In the genomic region with DNA sequence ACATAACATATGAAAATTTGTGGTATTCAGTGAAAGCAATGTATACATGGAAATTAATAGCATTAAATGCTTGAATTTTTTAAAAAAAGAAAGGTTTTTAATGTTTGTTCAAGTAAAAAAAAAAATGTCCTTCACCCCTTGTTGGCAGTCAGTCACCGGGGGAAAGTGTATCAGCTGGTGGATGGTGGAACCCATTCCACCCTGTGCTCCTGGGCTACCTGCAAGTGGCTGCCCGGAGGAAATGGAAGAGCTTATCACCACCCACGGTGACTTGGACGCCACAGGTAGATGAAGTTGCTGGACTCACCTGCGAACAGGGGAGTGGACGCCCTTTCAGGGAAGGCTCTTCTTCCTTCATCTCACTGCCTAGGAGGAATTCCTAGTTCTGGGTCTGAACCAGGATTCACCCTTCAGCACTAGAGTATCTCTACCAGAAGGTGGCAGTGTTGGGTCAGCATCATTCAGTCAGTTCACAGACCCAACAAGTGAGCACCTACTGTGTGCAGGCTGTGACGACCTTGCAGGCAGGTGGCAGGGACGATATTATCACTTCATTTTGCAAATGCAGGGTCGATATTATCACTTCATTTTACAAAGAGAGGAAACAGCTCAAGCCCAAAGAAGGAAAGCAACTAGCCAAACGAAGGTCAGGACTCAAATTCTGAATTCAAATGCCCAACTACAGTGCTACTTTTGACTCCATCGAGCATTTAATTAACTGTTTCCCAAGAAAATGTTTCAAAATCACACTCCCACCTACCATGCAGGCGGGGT, we compare ENCODE assay signal across 9 cellular contexts. TPM values are rescaled to one million over a fixed set of nuclear protein-coding genes. Genes with fewer than 3 reads are reported as not detected.
DNase-seq lines count a peak whose midpoint lies in the region; ATAC-seq and TF ChIP-seq lines count a peak whose summit lies in the region.
"Had no signal": no experiment of that assay in that cellular context is flagged by ENCODE, and none has a peak within 500 bp of the region (broad histone marks: within the 10 kb centered on the region; RNA-seq: fewer than 3 reads in every experiment).

No MANE protein-coding gene starts in this region.

- DNase-seq in activated naive CD8-positive, alpha-beta T cell treated with anti-CD3 and anti-CD28 coated beads, Interleukin-2, amount 10 ng/mL, durations not matched to agents 7 days and 5 days = peak; percentile 42
- DNase-seq in activated naive CD8-positive, alpha-beta T cell treated with anti-CD3 and anti-CD28 coated beads for 36 hours = no peak
- DNase-seq in NCI-H1092 (lab: John Stamatoyannopoulos, UW) = peak; percentile 39
- peak; percentile 51 for DNase-seq in mucosa of gallbladder (ENCODE audit: low spot score)

- peak; percentile 35 for ATAC-seq in activated naive CD8-positive, alpha-beta T cell treated with anti-CD3 and anti-CD28 coated beads, Interleukin-2, amount 10 ng/mL, durations not matched to agents 7 days and 5 days (ENCODE audit: low read depth)
- ATAC-seq in esophagus mucosa = peak; percentile 67
- no peak for ATAC-seq in HG03095 (IDR thresholded peaks at IDR 0.05; ENCODE audit: unreplicated experiment)
- ATAC-seq in HG02678 (IDR thresholded peaks at IDR 0.05; ENCODE audit: unreplicated experiment) = no peak

- H3K27ac Mint-ChIP-seq in activated naive CD8-positive, alpha-beta T cell treated with anti-CD3 and anti-CD28 coated beads, Interleukin-2, amount 10 ng/mL, durations not matched to agents 7 days and 5 days = no peak overlapping the region
- H3K27ac Mint-ChIP-seq in activated naive CD8-positive, alpha-beta T cell treated with anti-CD3 and anti-CD28 coated beads for 36 hours = no peak overlapping the region
- H3K27ac Mint-ChIP-seq: dendritic cell treated with granulocyte-macrophage colony-stimulating factor and Interleukin-4, amounts not matched to agents 40 ng/mL and 50 ng/mL, for 4 days had no signal

- H3K4me3 Mint-ChIP-seq in activated naive CD8-positive, alpha-beta T cell treated with anti-CD3 and anti-CD28 coated beads, Interleukin-2, amount 10 ng/mL, durations not matched to agents 7 days and 5 days = no peak overlapping the region
- no peak overlapping the region for H3K4me3 Mint-ChIP-seq in activated naive CD8-positive, alpha-beta T cell treated with anti-CD3 and anti-CD28 coated beads for 36 hours
- H3K4me3 Mint-ChIP-seq: dendritic cell treated with granulocyte-macrophage colony-stimulating factor and Interleukin-4, amounts not matched to agents 40 ng/mL and 50 ng/mL, for 4 days had no signal

- H3K9me3 Mint-ChIP-seq in activated naive CD8-positive, alpha-beta T cell treated with anti-CD3 and anti-CD28 coated beads, Interleukin-2, amount 10 ng/mL, durations not matched to agents 7 days and 5 days = no peaks in the 10 kb centered on the region
- H3K9me3 Mint-ChIP-seq in activated naive CD8-positive, alpha-beta T cell treated with anti-CD3 and anti-CD28 coated beads for 36 hours = no peaks in the 10 kb centered on the region
- H3K9me3 Mint-ChIP-seq: dendritic cell treated with granulocyte-macrophage colony-stimulating factor and Interleukin-4, amounts not matched to agents 40 ng/mL and 50 ng/mL, for 4 days had no signal

- peaks cover 13% of the 10 kb centered on the region for H3K4me1 Mint-ChIP-seq in activated naive CD8-positive, alpha-beta T cell treated with anti-CD3 and anti-CD28 coated beads, Interleukin-2, amount 10 ng/mL, durations not matched to agents 7 days and 5 days
- H3K4me1 Mint-ChIP-seq in activated naive CD8-positive, alpha-beta T cell treated with anti-CD3 and anti-CD28 coated beads for 36 hours = peaks cover 15% of the 10 kb centered on the region

- peaks cover 20% of the 10 kb centered on the region for H3K27me3 Mint-ChIP-seq in activated naive CD8-positive, alpha-beta T cell treated with anti-CD3 and anti-CD28 coated beads, Interleukin-2, amount 10 ng/mL, durations not matched to agents 7 days and 5 days
- H3K27me3 Mint-ChIP-seq in activated naive CD8-positive, alpha-beta T cell treated with anti-CD3 and anti-CD28 coated beads for 36 hours = peaks cover 19% of the 10 kb centered on the region

- H3K27ac ChIP-seq in VCaP = peak overlapping the region; percentile 92

- H3K36me3 Mint-ChIP-seq in activated naive CD8-positive, alpha-beta T cell treated with anti-CD3 and anti-CD28 coated beads, Interleukin-2, amount 10 ng/mL, durations not matched to agents 7 days and 5 days = no peaks in the 10 kb centered on the region
- no peaks in the 10 kb centered on the region for H3K36me3 Mint-ChIP-seq in activated naive CD8-positive, alpha-beta T cell treated with anti-CD3 and anti-CD28 coated beads for 36 hours

- POLR2A ChIA-PET in activated naive CD8-positive, alpha-beta T cell treated with anti-CD3 and anti-CD28 coated beads, Interleukin-2, amount 10 ng/mL, durations not matched to agents 7 days and 5 days (lab: Charles Lee) = no interaction called here

- TF ChIP-seq CTCF in VCaP (conservative IDR thresholded peaks at IDR 0.05) = peak; percentile 87

RNA-seq across cellular contexts. Expression of a gene that starts 35.8 kb away (rescaled TPM):
- not detected for total RNA-seq in activated naive CD8-positive, alpha-beta T cell treated with anti-CD3 and anti-CD28 coated beads, Interleukin-2, amount 10 ng/mL, durations not matched to agents 7 days and 5 days
- total RNA-seq in activated naive CD8-positive, alpha-beta T cell treated with anti-CD3 and anti-CD28 coated beads for 36 hours = not detected
- not detected for total RNA-seq in esophagus mucosa
- total RNA-seq in mucosa of gallbladder = not detected

Comparison
In these comparisons a context has a peak if more than half of its experiments do, and no peak if none do; other contexts are left out.
1. ATAC-seq: peak in activated naive CD8-positive, alpha-beta T cell treated with anti-CD3 and anti-CD28 coated beads, Interleukin-2, amount 10 ng/mL, durations not matched to agents 7 days and 5 days (single experiment) and esophagus mucosa (single experiment); none in HG03095 (single experiment) and HG02678 (single experiment).